In genomic region chr1:160538985-160539651, GRCh38 we compare ENCODE assay signal across 15 cellular contexts. TPM values are rescaled to one million over a fixed set of nuclear protein-coding genes. Genes with fewer than 3 reads are reported as not detected.
DNase-seq lines count a peak whose midpoint lies in the region; FAIRE-seq and TF ChIP-seq lines count a peak whose summit lies in the region.
"Had no signal": no experiment of that assay in that cellular context is flagged by ENCODE, and none has a peak within 500 bp of the region (broad histone marks: within the 10 kb centered on the region; RNA-seq: fewer than 3 reads in every experiment).

No MANE protein-coding gene starts in this region.

- CTCF ChIA-PET in CD8-positive, alpha-beta memory T cell (lab: Charles Lee): interaction anchor here (1.1 to 23.1 kb wide), 6 partner anchors 10 to 70 kb away, joined by 4 to 218 read pairs (median 10); partner anchors contain the start of gene SLAMF6

- H3K9me3 ChIP-seq in CD8-positive, alpha-beta memory T cell (ENCODE audit: low read length): peaks cover 5% of the 10 kb centered on the region
- no peaks in the 10 kb centered on the region for H3K9me3 ChIP-seq in mesodermal cell (ENCODE audit: control insufficient read depth, low read length)

- TF ChIP-seq CTCF in D721Med (IDR thresholded peaks at IDR 0.05; ENCODE audit: insufficient read depth, missing control alignments): no peak

- WGBS in mesodermal cell (ENCODE audit: insufficient coverage in 2 of 2), 2 experiments: 83% methylated on average over 1 to 2 of the region's 5 CpGs

- peak overlapping the region; percentile 69 for H3K27ac ChIP-seq in CD8-positive, alpha-beta memory T cell (ENCODE audit: low read depth, low read length)
- H3K27ac ChIP-seq in mesodermal cell (ENCODE audit: low read depth, low read length, severe bottlenecking): peak overlapping the region; percentile 88
- H3K27ac ChIP-seq: ascending aorta had no signal

- peaks cover 43% of the 10 kb centered on the region for H3K4me1 ChIP-seq in CD8-positive, alpha-beta memory T cell (ENCODE audit: insufficient read depth, low read length)
- peaks cover 37% of the 10 kb centered on the region for H3K4me1 ChIP-seq in mesodermal cell (ENCODE audit: control insufficient read depth, insufficient read depth, low read length, poor library complexity, severe bottlenecking)
- H3K4me1 ChIP-seq: ascending aorta had no signal

- H3K27me3 ChIP-seq in CD8-positive, alpha-beta memory T cell (ENCODE audit: insufficient read depth, low read length, poor library complexity, severe bottlenecking): no peaks in the 10 kb centered on the region
- H3K27me3 ChIP-seq: ascending aorta had no signal

- DNase-seq in CD8-positive, alpha-beta memory T cell: no peak
- DNase-seq in activated naive CD8-positive, alpha-beta T cell treated with anti-CD3 and anti-CD28 coated beads for 36 hours: no peak
- DNase-seq in retina (no peak), D721Med (ENCODE audit: insufficient read length, low spot score) (no peak), germinal center (ENCODE audit: low spot score) (no peak), NCI-H524 treated with DMSO at 0.1 percent for 48 hours (lab: John Stamatoyannopoulos, UW) (no peak)
- DNase-seq: activated CD4-positive, alpha-beta T cell treated with anti-CD3 and anti-CD28 coated beads for 48 hours; HFFc6; naive B cell; SIG-M5 had no signal

- POLR2A ChIA-PET in CD8-positive, alpha-beta memory T cell (lab: Charles Lee): interaction anchor here (0.6 to 1.1 kb wide), 3 partner anchors 10 to 51 kb away, joined by 3 to 5 read pairs (median 3); no protein-coding TSS in a partner anchor

- H3K4me3 Mint-ChIP-seq in CD8-positive, alpha-beta memory T cell: peak overlapping the region in 6 of 7 donors; percentile 13 to 84 (median 68)
- H3K4me3 Mint-ChIP-seq in IgD-negative memory B cell: peak overlapping the region in 1 of 4 donors; percentile 5
- H3K4me3 Mint-ChIP-seq in activated naive CD8-positive, alpha-beta T cell treated with anti-CD3 and anti-CD28 coated beads for 36 hours: no peak overlapping the region
- H3K4me3 Mint-ChIP-seq: HFFc6 had no signal

- H3K27ac Mint-ChIP-seq in CD8-positive, alpha-beta memory T cell: peak overlapping the region; percentile 80 to 98 (median 91)
- H3K27ac Mint-ChIP-seq in IgD-negative memory B cell: peak overlapping the region in 2 of 3 donors; percentile 6 to 28
- peak overlapping the region; percentile 87 for H3K27ac Mint-ChIP-seq in activated naive CD8-positive, alpha-beta T cell treated with anti-CD3 and anti-CD28 coated beads for 36 hours
- H3K27ac Mint-ChIP-seq: HFFc6 had no signal

- peaks cover 9 to 21% (median 19%) of the 10 kb centered on the region in 5 donors for H3K9me3 Mint-ChIP-seq in CD8-positive, alpha-beta memory T cell
- H3K9me3 Mint-ChIP-seq in IgD-negative memory B cell: peaks cover 3 to 6% (median 4%) of the 10 kb centered on the region in 3 donors
- H3K9me3 Mint-ChIP-seq in activated naive CD8-positive, alpha-beta T cell treated with anti-CD3 and anti-CD28 coated beads for 36 hours: peaks cover 20% of the 10 kb centered on the region

- H3K36me3 Mint-ChIP-seq in CD8-positive, alpha-beta memory T cell: peaks cover 4 to 22% (median 21%) of the 10 kb centered on the region in 3 donors
- H3K36me3 Mint-ChIP-seq in IgD-negative memory B cell: peaks cover 4% of the 10 kb centered on the region
- peaks cover 26% of the 10 kb centered on the region for H3K36me3 Mint-ChIP-seq in activated naive CD8-positive, alpha-beta T cell treated with anti-CD3 and anti-CD28 coated beads for 36 hours

- H3K36me3 ChIP-seq in CD8-positive, alpha-beta memory T cell (ENCODE audit: insufficient read depth, low read length): no peaks in the 10 kb centered on the region
- no peaks in the 10 kb centered on the region for H3K36me3 ChIP-seq in mesodermal cell (ENCODE audit: control insufficient read depth, insufficient read depth, low read length)
- H3K36me3 ChIP-seq: ascending aorta had no signal

- no peak overlapping the region for H3K4me3 ChIP-seq in CD8-positive, alpha-beta memory T cell (ENCODE audit: low read length)
- H3K4me3 ChIP-seq in mesodermal cell (ENCODE audit: extremely low read depth, insufficient read depth, low read length, poor library complexity, severe bottlenecking): no peak overlapping the region
- H3K4me3 ChIP-seq: ascending aorta, skin epidermis had no signal

- H3K4me1 Mint-ChIP-seq in CD8-positive, alpha-beta memory T cell: peaks cover 47 to 63% (median 62%) of the 10 kb centered on the region in 3 donors
- peaks cover 25 to 34% (median 25%) of the 10 kb centered on the region in 3 donors for H3K4me1 Mint-ChIP-seq in IgD-negative memory B cell
- H3K4me1 Mint-ChIP-seq in activated naive CD8-positive, alpha-beta T cell treated with anti-CD3 and anti-CD28 coated beads for 36 hours: peaks cover 46% of the 10 kb centered on the region

- no peak for FAIRE-seq in D721Med (lab: Jason Lieb, UNC)

- no peaks in the 10 kb centered on the region for H3K27me3 Mint-ChIP-seq in CD8-positive, alpha-beta memory T cell
- H3K27me3 Mint-ChIP-seq in IgD-negative memory B cell: no peaks in the 10 kb centered on the region
- H3K27me3 Mint-ChIP-seq in activated naive CD8-positive, alpha-beta T cell treated with anti-CD3 and anti-CD28 coated beads for 36 hours: no peaks in the 10 kb centered on the region
- H3K27me3 Mint-ChIP-seq: naive B cell had no signal

RNA-seq across cellular contexts. Expression of gene SLAMF6, which starts 16.1 kb away (rescaled TPM):
- 10 to 100 TPM; 28.3 to 30.7 TPM for total RNA-seq in CD8-positive, alpha-beta memory T cell
- polyA plus RNA-seq in CD8-positive, alpha-beta memory T cell: 201 TPM
- polyA plus RNA-seq in IgD-negative memory B cell: 109 TPM
- total RNA-seq in activated naive CD8-positive, alpha-beta T cell treated with anti-CD3 and anti-CD28 coated beads for 36 hours: 10 to 100 TPM; 46.8 to 48.1 TPM
- polyA plus RNA-seq in mesodermal cell (2013, experiment 1 of 2): not detected
- polyA plus RNA-seq in mesodermal cell (2013, experiment 2 of 2): not detected
- total RNA-seq: ascending aorta, HFFc6, LHCN-M2 had no signal

RNA-seq across cellular contexts. Expression of gene CD84, which starts 40.2 kb away (rescaled TPM):
- 10 to 100 TPM; 25.1 to 27.6 TPM for total RNA-seq in CD8-positive, alpha-beta memory T cell
- 58.1 TPM for polyA plus RNA-seq in CD8-positive, alpha-beta memory T cell
- polyA plus RNA-seq in IgD-negative memory B cell: 8.7 TPM
- total RNA-seq in activated naive CD8-positive, alpha-beta T cell treated with anti-CD3 and anti-CD28 coated beads for 36 hours: 10 to 100 TPM; 13.5 to 13.7 TPM
- not detected for polyA plus RNA-seq in mesodermal cell (2013, experiment 1 of 2)
- not detected for polyA plus RNA-seq in mesodermal cell (2013, experiment 2 of 2)
- total RNA-seq: HFFc6, LHCN-M2 had no signal

Comparison
In these comparisons a context has a peak if more than half of its experiments do, and no peak if none do; other contexts are left out.
1. H3K27ac Mint-ChIP-seq: peak in every context shown above with its lines; median percentile 91 in CD8-positive, alpha-beta memory T cell; 87 in activated naive CD8-positive, alpha-beta T cell treated with anti-CD3 and anti-CD28 coated beads for 36 hours; 17 in IgD-negative memory B cell.